In the genomic region with DNA sequence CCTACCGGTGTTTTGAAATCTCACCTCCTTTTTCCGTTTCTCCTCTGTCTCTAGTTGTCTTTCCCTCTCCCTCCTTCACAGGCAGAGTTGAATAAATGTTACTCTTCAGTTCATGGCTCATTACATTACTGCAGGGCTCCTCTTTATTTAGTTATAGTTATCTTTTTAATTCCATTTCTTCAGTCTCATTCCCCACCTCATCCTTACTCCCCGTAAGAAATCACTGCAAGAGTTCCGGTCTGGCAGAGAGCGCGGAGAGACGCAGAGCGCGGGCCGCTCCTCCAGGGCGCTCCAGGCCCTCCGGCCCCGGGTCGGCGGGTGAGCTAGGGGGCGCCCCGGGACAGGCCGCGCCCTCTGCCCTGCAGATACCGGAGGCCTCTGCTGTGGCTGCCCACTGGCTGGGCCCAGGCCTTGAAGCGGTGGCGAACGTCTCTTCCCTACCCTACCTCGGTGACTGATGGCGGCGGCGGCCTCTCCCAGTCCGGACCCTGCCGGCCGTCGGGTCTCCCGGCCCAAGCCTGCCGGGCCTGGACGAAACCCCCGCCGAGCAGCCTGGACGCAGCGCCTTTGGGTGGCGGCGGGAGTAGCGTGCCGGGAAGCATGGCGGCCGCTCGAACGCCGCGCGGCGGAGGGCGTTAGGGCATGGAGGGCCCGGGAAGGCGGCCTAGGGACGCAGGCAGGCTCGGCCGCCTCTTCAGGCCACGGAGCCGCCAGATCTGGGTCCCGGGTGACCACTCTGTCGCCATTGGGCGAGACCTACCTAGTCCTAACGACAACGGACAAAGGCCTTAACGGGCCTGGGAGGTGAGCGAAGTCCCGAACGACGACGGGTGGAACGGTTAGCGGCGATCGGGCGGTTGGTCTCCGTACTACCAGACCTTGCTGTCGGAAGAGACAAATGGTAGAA, we compare ENCODE assay signal across 1 cellular context.
A peak's percentile ranks its signal among the peaks of the same experiment; 100 is the strongest.
TF ChIP-seq lines count a peak whose summit lies in the region.

No MANE protein-coding gene starts in this region.

TF ChIP-seq in A549, 52 proteins besides CTCF, POLR2A, EP300 and RAD21 (continued from another document):
- TF ChIP-seq CHD4 (IDR thresholded peaks at IDR 0.05; ENCODE audit: borderline replicate concordance) (no peak), RARB (CRISPR knock-in tag; IDR thresholded peaks at IDR 0.05) (no peak), KDM1A (IDR thresholded peaks at IDR 0.05; ENCODE audit: low read depth) (no peak), RCOR1 (IDR thresholded peaks at IDR 0.05; ENCODE audit: low read depth, low read length) (no peak), E2F6 (IDR thresholded peaks at IDR 0.05; ENCODE audit: borderline replicate concordance, low read depth) (peak; percentile 89; the same call in 1 of the 2 replicates), HEYL (CRISPR knock-in tag; IDR thresholded peaks at IDR 0.05) (no peak), HES2 (IDR thresholded peaks at IDR 0.05) (no peak), RNF2 (IDR thresholded peaks at IDR 0.05; ENCODE audit: borderline replicate concordance, low read depth) (peak; percentile 43; the same call in 1 of the 2 replicates), TP53 (CRISPR knock-in tag; IDR thresholded peaks at IDR 0.05) (0 out of 2 replicates have a peak, but pooled peaks have one; percentile 70), EHMT2 (IDR thresholded peaks at IDR 0.05; ENCODE audit: low read depth) (no peak), ZFP36 (IDR thresholded peaks at IDR 0.05; ENCODE audit: borderline replicate concordance, partially characterized antibody) (no peak), GATA3 (IDR thresholded peaks at IDR 0.05; ENCODE audit: borderline replicate concordance) (no peak), HOXB13 (CRISPR knock-in tag; IDR thresholded peaks at IDR 0.05; ENCODE audit: low read depth) (peak; percentile 68; the same call in 1 of the 2 replicates), ESRRA (IDR thresholded peaks at IDR 0.05; ENCODE audit: borderline replicate concordance, low read length) (no peak), BCL3 (IDR thresholded peaks at IDR 0.05) (no peak), POLR2AphosphoS2 (conservative IDR thresholded peaks at IDR 0.05; ENCODE audit: low read length) (no peak), CHD2 (IDR thresholded peaks at IDR 0.05; ENCODE audit: low read length, partially characterized antibody) (no peak), KDM5A (IDR thresholded peaks at IDR 0.05) (no peak), ZNF302 (CRISPR knock-in tag; IDR thresholded peaks at IDR 0.05) (no peak), SMC3 (IDR thresholded peaks at IDR 0.05) (peak; percentile 18; the same call in 2 of the 3 replicates), CBX8 (IDR thresholded peaks at IDR 0.05) (no peak), HOXA7 (CRISPR knock-in tag; IDR thresholded peaks at IDR 0.05) (no peak), JUN (IDR thresholded peaks at IDR 0.05) (peak in 1 of 2 experiments; percentile 78; a peak in 2 of 5 replicates), FOSL2 (IDR thresholded peaks at IDR 0.05) (no peak), FOSL2 (CRISPR knock-in tag; IDR thresholded peaks at IDR 0.05) (peak; percentile 19; the same call in 1 of the 2 replicates), PHF8 (IDR thresholded peaks at IDR 0.05; ENCODE audit: borderline replicate concordance, low read depth) (peak; percentile 83), HOXB5 (CRISPR knock-in tag; IDR thresholded peaks at IDR 0.05) (0 out of 2 replicates have a peak, but pooled peaks have one; percentile 64), FOXS1 (CRISPR knock-in tag; IDR thresholded peaks at IDR 0.05) (no peak), SREBF2 (IDR thresholded peaks at IDR 0.05) (no peak), ZSCAN20 (CRISPR knock-in tag; IDR thresholded peaks at IDR 0.05) (no peak), CEBPB (IDR thresholded peaks at IDR 0.05) (no peak), NFE2L2 (conservative IDR thresholded peaks at IDR 0.05; ENCODE audit: low read length) (no peak), MAFK (IDR thresholded peaks at IDR 0.05; ENCODE audit: partially characterized antibody) (no peak)
- TF ChIP-seq, protein P1, sequence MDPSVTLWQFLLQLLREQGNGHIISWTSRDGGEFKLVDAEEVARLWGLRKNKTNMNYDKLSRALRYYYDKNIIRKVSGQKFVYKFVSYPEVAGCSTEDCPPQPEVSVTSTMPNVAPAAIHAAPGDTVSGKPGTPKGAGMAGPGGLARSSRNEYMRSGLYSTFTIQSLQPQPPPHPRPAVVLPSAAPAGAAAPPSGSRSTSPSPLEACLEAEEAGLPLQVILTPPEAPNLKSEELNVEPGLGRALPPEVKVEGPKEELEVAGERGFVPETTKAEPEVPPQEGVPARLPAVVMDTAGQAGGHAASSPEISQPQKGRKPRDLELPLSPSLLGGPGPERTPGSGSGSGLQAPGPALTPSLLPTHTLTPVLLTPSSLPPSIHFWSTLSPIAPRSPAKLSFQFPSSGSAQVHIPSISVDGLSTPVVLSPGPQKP (IDR thresholded peaks at IDR 0.05; ENCODE audit: low read depth, low read length) = no peak
- TF ChIP-seq, protein P2, sequence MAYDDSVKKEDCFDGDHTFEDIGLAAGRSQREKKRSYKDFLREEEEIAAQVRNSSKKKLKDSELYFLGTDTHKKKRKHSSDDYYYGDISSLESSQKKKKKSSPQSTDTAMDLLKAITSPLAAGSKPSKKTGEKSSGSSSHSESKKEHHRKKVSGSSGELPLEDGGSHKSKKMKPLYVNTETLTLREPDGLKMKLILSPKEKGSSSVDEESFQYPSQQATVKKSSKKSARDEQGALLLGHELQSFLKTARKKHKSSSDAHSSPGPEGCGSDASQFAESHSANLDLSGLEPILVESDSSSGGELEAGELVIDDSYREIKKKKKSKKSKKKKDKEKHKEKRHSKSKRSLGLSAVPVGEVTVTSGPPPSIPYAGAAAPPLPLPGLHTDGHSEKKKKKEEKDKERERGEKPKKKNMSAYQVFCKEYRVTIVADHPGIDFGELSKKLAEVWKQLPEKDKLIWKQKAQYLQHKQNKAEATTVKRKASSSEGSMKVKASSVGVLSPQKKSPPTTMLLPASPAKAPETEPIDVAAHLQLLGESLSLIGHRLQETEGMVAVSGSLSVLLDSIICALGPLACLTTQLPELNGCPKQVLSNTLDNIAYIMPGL (CRISPR knock-in tag; IDR thresholded peaks at IDR 0.05; ENCODE audit: borderline replicate concordance) = peak; percentile 99
- TF ChIP-seq, protein P3, sequence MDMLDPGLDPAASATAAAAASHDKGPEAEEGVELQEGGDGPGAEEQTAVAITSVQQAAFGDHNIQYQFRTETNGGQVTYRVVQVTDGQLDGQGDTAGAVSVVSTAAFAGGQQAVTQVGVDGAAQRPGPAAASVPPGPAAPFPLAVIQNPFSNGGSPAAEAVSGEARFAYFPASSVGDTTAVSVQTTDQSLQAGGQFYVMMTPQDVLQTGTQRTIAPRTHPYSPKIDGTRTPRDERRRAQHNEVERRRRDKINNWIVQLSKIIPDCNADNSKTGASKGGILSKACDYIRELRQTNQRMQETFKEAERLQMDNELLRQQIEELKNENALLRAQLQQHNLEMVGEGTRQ (IDR thresholded peaks at IDR 0.05) = no peak
- TF ChIP-seq, protein P4, sequence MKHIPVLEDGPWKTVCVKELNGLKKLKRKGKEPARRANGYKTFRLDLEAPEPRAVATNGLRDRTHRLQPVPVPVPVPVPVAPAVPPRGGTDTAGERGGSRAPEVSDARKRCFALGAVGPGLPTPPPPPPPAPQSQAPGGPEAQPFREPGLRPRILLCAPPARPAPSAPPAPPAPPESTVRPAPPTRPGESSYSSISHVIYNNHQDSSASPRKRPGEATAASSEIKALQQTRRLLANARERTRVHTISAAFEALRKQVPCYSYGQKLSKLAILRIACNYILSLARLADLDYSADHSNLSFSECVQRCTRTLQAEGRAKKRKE (CRISPR knock-in tag; IDR thresholded peaks at IDR 0.05; ENCODE audit: low read depth) = no peak
